1 cellular context compared by ENCODE assay signal in genomic region chr4:150547154-150547838, GRCh38.
TF ChIP-seq lines count a peak whose summit lies in the region.

No MANE protein-coding gene starts in this region.

TF ChIP-seq in GM23338, 12 proteins besides CTCF, POLR2A, EP300 and RAD21 (continued from another document):
- no peak for TF ChIP-seq REST (IDR thresholded peaks at IDR 0.05; ENCODE audit: unreplicated experiment)
- TF ChIP-seq ZNF331 (CRISPR knock-in tag; IDR thresholded peaks at IDR 0.05; ENCODE audit: low read depth): no peak
- no peak for TF ChIP-seq EZH2phosphoT487 (IDR thresholded peaks at IDR 0.05; ENCODE audit: unreplicated experiment)
- TF ChIP-seq NANOG (IDR thresholded peaks at IDR 0.05; ENCODE audit: borderline replicate concordance): no peak
- TF ChIP-seq STAT1 (IDR thresholded peaks at IDR 0.05; ENCODE audit: unreplicated experiment): no peak
TF ChIP-seq in GM23338: peak in this region for 0.
